Comparison of ENCODE assay signal across 8 cellular contexts in the genomic region with DNA sequence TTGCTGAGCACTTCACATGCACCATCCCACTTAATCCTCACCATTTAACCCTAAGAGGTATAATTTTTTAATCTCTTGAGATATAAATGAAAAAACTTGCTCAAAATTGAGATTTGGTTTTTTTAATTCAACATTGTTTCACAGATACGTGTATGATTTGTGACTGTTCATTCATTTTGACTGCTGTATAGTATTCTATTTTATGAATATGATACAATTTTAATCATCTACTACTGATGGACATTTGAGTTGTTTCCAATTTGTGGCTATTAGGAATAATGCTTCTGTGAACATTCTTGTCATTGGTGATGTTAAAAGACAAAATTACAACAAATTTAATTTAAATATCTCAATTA. TPM values are rescaled to one million over a fixed set of nuclear protein-coding genes. Genes with fewer than 3 reads are reported as not detected.
A peak's percentile ranks its signal among the peaks of the same experiment; 100 is the strongest.
DNase-seq lines count a peak whose midpoint lies in the region; TF ChIP-seq lines count a peak whose summit lies in the region.

No MANE protein-coding gene starts in this region.

- WGBS in mesodermal cell (ENCODE audit: insufficient coverage in 2 of 2), 2 experiments = no CpG with 5 or more reads among the region's 1 CpG

- peaks cover 8% of the 10 kb centered on the region for H3K9me3 ChIP-seq in mesodermal cell (ENCODE audit: control insufficient read depth, low read length)

- POLR2A ChIA-PET in GM10248 (lab: Yijun Ruan, JAX) = no interaction called here

- H3K4me3 ChIP-seq in HFF-Myc (replicated peaks; ENCODE audit: low read depth, low read length) (peak overlapping the region; percentile 84), astrocyte of the spinal cord (ENCODE audit: low read depth, low read length) (peak overlapping the region; percentile 84), mesodermal cell (ENCODE audit: extremely low read depth, insufficient read depth, low read length, poor library complexity, severe bottlenecking) (peak overlapping the region; percentile 73)

- peaks cover 6% of the 10 kb centered on the region for H3K4me1 ChIP-seq in mesodermal cell (ENCODE audit: control insufficient read depth, insufficient read depth, low read length, poor library complexity, severe bottlenecking)

- TF ChIP-seq CTCF in 22Rv1 (IDR thresholded peaks at IDR 0.05) (no peak), HFF-Myc (IDR thresholded peaks at IDR 0.05; ENCODE audit: low read depth, low read length, missing control alignments) (no peak), astrocyte of the spinal cord (IDR thresholded peaks at IDR 0.05; ENCODE audit: low read depth, low read length) (no peak), GM10248 (IDR thresholded peaks at IDR 0.05; ENCODE audit: control extremely low read depth, extremely low read depth, low read depth, missing control alignments) (no peak)

- DNase-seq in HFF-Myc (ENCODE audit: extremely low read depth, low read depth) = no peak
- no peak for DNase-seq in astrocyte of the spinal cord (ENCODE audit: low read depth, low spot score)
- DNase-seq in GM10248 (ENCODE audit: extremely low spot score) = no peak
- DNase-seq in NK-92 (lab: John Stamatoyannopoulos, UW; ENCODE audit: unreplicated experiment) = no peak
- DNase-seq in NCI-H446 (lab: John Stamatoyannopoulos, UW) = no peak
- no peak for DNase-seq in CD1c-positive myeloid dendritic cell (ENCODE audit: extremely low spot score)

- CTCF ChIA-PET in GM10248 (lab: Yijun Ruan, JAX) = interaction anchor here (2.0 kb wide), 1 partner anchor 172 kb away, joined by 5 read pairs; no protein-coding TSS in a partner anchor

- H3K36me3 ChIP-seq in mesodermal cell (ENCODE audit: control insufficient read depth, insufficient read depth, low read length) = peaks cover 9% of the 10 kb centered on the region

- H3K27ac ChIP-seq in 22Rv1 (peak overlapping the region; percentile 96), mesodermal cell (ENCODE audit: low read depth, low read length, severe bottlenecking) (no peak overlapping the region)

- in situ Hi-C loops in astrocyte of the spinal cord (cut with HindIII; ENCODE audit: low sequenced_read_pairs) = no loop called here

RNA-seq across cellular contexts. Expression of gene ZMYM6, which starts 0.6 kb away (rescaled TPM):
- polyA plus RNA-seq in mesodermal cell (2013, experiment 1 of 2) = 7.8 TPM
- 7.3 TPM for polyA plus RNA-seq in mesodermal cell (2013, experiment 2 of 2)

RNA-seq across cellular contexts. Expression of gene ZMYM1, which starts 46.8 kb away (rescaled TPM):
- polyA plus RNA-seq in mesodermal cell (2013, experiment 1 of 2) = 14.0 TPM
- polyA plus RNA-seq in mesodermal cell (2013, experiment 2 of 2) = 18.3 TPM

RNA-seq across cellular contexts. Expression of gene TMEM35B, which starts 47.2 kb away (rescaled TPM):
- 47.3 TPM for polyA plus RNA-seq in mesodermal cell (2013, experiment 1 of 2)
- polyA plus RNA-seq in mesodermal cell (2013, experiment 2 of 2) = 46.3 TPM
